Comparison of ENCODE assay signal across 18 cellular contexts in the genomic region with DNA sequence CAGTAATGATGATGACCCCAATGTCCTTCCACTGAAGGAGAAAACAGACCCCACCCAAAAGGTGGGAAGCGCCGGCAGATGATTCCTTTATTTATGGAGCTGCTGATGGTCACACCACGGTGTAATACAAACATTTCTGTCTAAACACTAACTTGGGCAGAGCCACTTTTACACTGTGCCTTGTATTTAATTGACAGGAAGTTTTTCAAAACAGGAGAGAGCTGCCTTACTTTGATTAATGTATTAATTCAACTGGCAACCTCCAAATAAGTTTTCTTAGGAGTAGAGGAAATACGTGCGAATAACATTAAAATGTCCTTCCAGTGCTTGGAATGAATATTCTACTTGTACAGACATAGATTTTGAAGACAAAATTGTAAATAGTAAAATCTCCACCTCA.
DNase-seq lines count a peak whose midpoint lies in the region; ATAC-seq and TF ChIP-seq lines count a peak whose summit lies in the region.
"Had no signal": no experiment of that assay in that cellular context is flagged by ENCODE, and none has a peak within 500 bp of the region (broad histone marks: within the 10 kb centered on the region; RNA-seq: fewer than 3 reads in every experiment).

No MANE protein-coding gene starts in this region.

- H3K9me2 ChIP-seq in HCT116 (ENCODE audit: insufficient read depth), result no peaks in the 10 kb centered on the region

- H3K36me3 ChIP-seq in HCT116 (ENCODE audit: control insufficient read depth in 1 of 2, insufficient read depth in 2 of 2, low read length in 2 of 2) (no peaks in the 10 kb centered on the region), Panc1 (ENCODE audit: control insufficient read depth, insufficient read depth, low read length) (no peaks in the 10 kb centered on the region; the same call in 1 of the 2 replicates), esophagus squamous epithelium (no peaks in the 10 kb centered on the region), spleen (no peaks in the 10 kb centered on the region)

- peak overlapping the region in 1 of 2 experiments; percentile 43; a peak in 1 of 4 replicates for H3K4me3 ChIP-seq in HCT116 (replicated peaks in 1 of 2; ENCODE audit: low read depth in 1 of 2, low read length in 2 of 2)
- peak overlapping the region in 1 of 2 experiments; percentile 15; a peak in 2 of 4 replicates for H3K4me3 ChIP-seq in Panc1 (ENCODE audit: low read depth in 2 of 2, low read length in 2 of 2)
- H3K4me3 ChIP-seq in esophagus squamous epithelium, result no peak overlapping the region
- no peak overlapping the region for H3K4me3 ChIP-seq in spleen

- BruUV-seq in HCT116 (replicated peaks; lab: Mats Ljungman, UMichigan) (no TSS peak), Panc1 (replicated peaks; lab: Mats Ljungman, UMichigan) (TSS peak; percentile 93)

- H3K9me3 ChIP-seq in HCT116 (ENCODE audit: control insufficient read depth in 1 of 2, insufficient read depth in 1 of 2, low read depth in 1 of 2, low read length in 2 of 2), result no peaks in the 10 kb centered on the region
- H3K9me3 ChIP-seq in Panc1 (ENCODE audit: control insufficient read depth, insufficient read depth, low read depth, low read length), result no peaks in the 10 kb centered on the region
- H3K9me3 ChIP-seq in esophagus squamous epithelium, result no peaks in the 10 kb centered on the region
- no peaks in the 10 kb centered on the region for H3K9me3 ChIP-seq in spleen

- 0 out of 2 replicates have a peak, but pooled peaks have one; percentile 4 for ATAC-seq in HCT116
- peak; percentile 15; the same call in 1 of the 2 replicates for ATAC-seq in Panc1

- H3K4me2 ChIP-seq in HCT116 (ENCODE audit: low read length), result peak overlapping the region; percentile 77
- H3K4me2 ChIP-seq: KMS-11 had no signal

- H3K4me1 ChIP-seq in HCT116 (ENCODE audit: control insufficient read depth in 1 of 2, insufficient read depth in 2 of 2, low read length in 2 of 2) (peaks cover 73 to 74% of the 10 kb centered on the region in 2 experiments), Panc1 (ENCODE audit: control insufficient read depth, insufficient read depth, low read length) (peaks cover 100% of the 10 kb centered on the region), esophagus squamous epithelium (peaks cover 8 to 92% (median 46%) of the 10 kb centered on the region in 3 donors), spleen (peaks cover 5 to 48% (median 18%) of the 10 kb centered on the region in 6 donors)

- no peak for TF ChIP-seq RAD21 in HCT116 (IDR thresholded peaks at IDR 0.05; ENCODE audit: low read depth)

- CTCF ChIA-PET in HCT116 (lab: Charles Lee), result interaction anchor here (1.1 to 1.9 kb wide), 4 partner anchors 9 to 221 kb away, joined by 4 to 8 read pairs (median 6); no protein-coding TSS in a partner anchor
- CTCF ChIA-PET in Panc1 (lab: Charles Lee), result interaction anchor here (0.5 kb wide), 1 partner anchor 178 kb away, joined by 3 read pairs; no protein-coding TSS in a partner anchor

- H3K27me3 ChIP-seq in HCT116 (ENCODE audit: insufficient read depth, low read length) (no peaks in the 10 kb centered on the region), Panc1 (ENCODE audit: control insufficient read depth, insufficient read depth, low read length) (no peaks in the 10 kb centered on the region), esophagus squamous epithelium (no peaks in the 10 kb centered on the region), spleen (replicated peaks in 1 of 7) (no peaks in the 10 kb centered on the region)

- H3K79me2 ChIP-seq in HCT116 (ENCODE audit: insufficient read depth, low read length), result peaks cover 50% of the 10 kb centered on the region

- TF ChIP-seq POLR2A in HCT116 (IDR thresholded peaks at IDR 0.05; ENCODE audit: borderline replicate concordance, extremely low read depth, insufficient read depth, insufficient read length), result no peak
- no peak for TF ChIP-seq POLR2A in esophagus squamous epithelium (IDR thresholded peaks at IDR 0.05)
- TF ChIP-seq POLR2A in spleen (IDR thresholded peaks at IDR 0.05), result no peak

- no peak for DNase-seq in HCT116 (ENCODE audit: low read depth, low spot score)
- DNase-seq in Panc1 (ENCODE audit: low read depth, low spot score), result no peak
- no peak for DNase-seq in esophagus squamous epithelium (lab: John Stamatoyannopoulos, UW)
- no peak for DNase-seq in spleen
- no peak for DNase-seq in NK-92 (lab: John Stamatoyannopoulos, UW; ENCODE audit: unreplicated experiment)
- no peak for DNase-seq in dedifferentiated amniotic fluid mesenchymal stem cell (ENCODE audit: extremely low spot score)
- no peak for DNase-seq in cortex of kidney (lab: John Stamatoyannopoulos, UW)
- DNase-seq in iPS-NIHi7 (ENCODE audit: extremely low spot score), result no peak
- DNase-seq: AML-193, DMS53, GDM1, NCI-H1092 treated with DMSO at 0.1 percent for 48 hours, NCI-H1436 treated with DMSO at 0.1 percent for 48 hours, NCI-H1930, NCI-H526 treated with DMSO at 0.1 percent for 48 hours, SHP77 had no signal

- in situ Hi-C loops in Panc1 (cut with HindIII; ENCODE audit: low pct_unique_long_range_greater_than_20kb, low sequenced_read_pairs), result no loop called here

- peak overlapping the region; percentile 41 for H3K9ac ChIP-seq in HCT116 (ENCODE audit: low read length)
- H3K9ac ChIP-seq: KMS-11 had no signal

- POLR2A ChIA-PET in HCT116 (lab: Charles Lee) (interaction anchor here (0.5 to 3.0 kb wide), 4 partner anchors 10 to 71 kb away, joined by 3 to 12 read pairs (median 8); no protein-coding TSS in a partner anchor), Panc1 (lab: Charles Lee) (interaction anchor here (0.6 kb wide), 3 partner anchors 65 to 80 kb away, joined by 3 to 16 read pairs (median 5); no protein-coding TSS in a partner anchor)

- no peak overlapping the region for H2AFZ ChIP-seq in HCT116 (ENCODE audit: low read depth, low read length, poor library complexity, severe bottlenecking)

- TF ChIP-seq CTCF in HCT116 (IDR thresholded peaks at IDR 0.05 in 2 of 3, conservative IDR thresholded peaks at IDR 0.05 in 1 of 3; ENCODE audit: borderline replicate concordance in 1 of 3, insufficient read depth in 1 of 3, low read depth in 2 of 3, low read length in 2 of 3), result no peak
- no peak for TF ChIP-seq CTCF in Panc1 (IDR thresholded peaks at IDR 0.05)
- TF ChIP-seq CTCF in esophagus squamous epithelium (IDR thresholded peaks at IDR 0.05), result no peak
- no peak for TF ChIP-seq CTCF in spleen (IDR thresholded peaks at IDR 0.05 in 8 of 11, conservative IDR thresholded peaks at IDR 0.05 in 3 of 11)

- 18 to 56% methylated on average over 5 of the region's 5 CpGs for WGBS in esophagus squamous epithelium, 2 donors
- 70 to 81% (median 71%) methylated on average over 5 of the region's 5 CpGs for WGBS in spleen, 5 donors

- intact Hi-C loops in HCT116 (cut with micrococcal nuclease), result no loop called here
- intact Hi-C loops in Panc1 (cut with micrococcal nuclease; ENCODE audit: unreplicated experiment), result no loop called here
- intact Hi-C loops in esophagus squamous epithelium (cut with DNase I), result no loop called here
- intact Hi-C loops in spleen (cut with DNase I; ENCODE audit: low total_unique reads), result no loop called here

- RAD21 ChIA-PET in HCT116 (lab: Charles Lee; ENCODE audit: low non-redundant PET in 1 of 2, low total read pairs in 2 of 2, uncharacterized antibody in 2 of 2, unreplicated experiment in 2 of 2), result no interaction called here

- no peaks in the 10 kb centered on the region for H4K20me1 ChIP-seq in HCT116 (ENCODE audit: insufficient read depth)

- H3K27ac ChIP-seq in HCT116 (ENCODE audit: low read depth, low read length) (peak overlapping the region; percentile 73), Panc1 (ENCODE audit: low read length) (peak overlapping the region; percentile 100), esophagus squamous epithelium (peak overlapping the region in 3 of 4 donors; percentile 11 to 56 (median 51)), spleen (peak overlapping the region in 6 of 8 donors; percentile 5 to 79 (median 60))
- H3K27ac ChIP-seq: C4-2B, KMS-11 had no signal

TF ChIP-seq in HCT116, 20 proteins besides CTCF, POLR2A, EP300 and RAD21:
- no peak for TF ChIP-seq JUND (IDR thresholded peaks at IDR 0.05)
- TF ChIP-seq EGR1 (IDR thresholded peaks at IDR 0.05; ENCODE audit: low read depth), result 0 out of 2 replicates have a peak, but pooled peaks have one; percentile 8
- no peak for TF ChIP-seq SRF (IDR thresholded peaks at IDR 0.05; ENCODE audit: low read depth)
- no peak for TF ChIP-seq SP1 (IDR thresholded peaks at IDR 0.05; ENCODE audit: low read depth)
- TF ChIP-seq YY1 (IDR thresholded peaks at IDR 0.05; ENCODE audit: extremely low read depth, insufficient replicate concordance, low read depth, low read length), result no peak
- no peak for TF ChIP-seq EZH2 (IDR thresholded peaks at IDR 0.05)
